10 cellular contexts compared by ENCODE assay signal in the genomic region with DNA sequence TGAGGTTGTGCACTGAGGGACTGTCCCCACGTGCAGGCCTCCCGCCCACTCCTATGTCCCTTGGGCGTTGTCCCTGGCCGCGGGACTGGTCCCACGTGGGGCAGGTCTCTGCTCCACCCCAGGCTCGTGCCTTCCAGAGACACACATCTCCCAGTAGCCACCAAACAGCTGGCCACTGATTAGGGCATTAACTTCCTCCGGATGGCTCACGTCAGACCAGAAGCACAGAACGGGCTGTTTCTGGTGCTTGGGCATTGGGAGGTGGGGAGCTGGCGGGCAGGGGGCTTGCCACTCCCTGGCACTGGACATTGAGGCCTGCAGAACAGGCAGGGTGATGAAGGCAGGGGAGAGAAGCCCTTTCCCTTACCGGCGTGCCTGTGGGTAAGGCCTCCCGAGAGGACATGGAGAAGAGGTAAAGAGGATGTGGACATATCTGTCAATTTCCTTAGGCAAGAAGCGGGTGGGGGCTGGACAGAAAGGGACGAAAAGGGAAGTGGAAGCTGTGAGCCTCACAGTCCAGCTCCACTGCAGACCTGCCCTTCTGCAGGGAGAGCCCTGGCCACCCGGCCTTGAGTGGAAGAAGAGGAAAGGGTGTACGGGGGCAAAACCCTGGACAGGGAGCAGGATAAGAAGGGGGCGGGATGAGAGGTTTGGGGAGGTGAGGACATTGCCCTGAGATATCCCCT.
A peak's percentile ranks its signal among the peaks of the same experiment; 100 is the strongest.
DNase-seq lines count a peak whose midpoint lies in the region; ATAC-seq and TF ChIP-seq lines count a peak whose summit lies in the region.
"Had no signal": no experiment of that assay in that cellular context is flagged by ENCODE, and none has a peak within 500 bp of the region (broad histone marks: within the 10 kb centered on the region; RNA-seq: fewer than 3 reads in every experiment).

No MANE protein-coding gene starts in this region.

- peak overlapping the region; percentile 24 to 86 (median 47); a peak in 18 of 22 replicates for H3K27ac ChIP-seq in BLaER1 treated with 17β-estradiol and CSF1 and Interleukin-3, amounts not matched to agents 10 nM and 100 nM
- H3K27ac ChIP-seq in thyroid gland = no peak overlapping the region
- H3K27ac ChIP-seq: colonic mucosa, parathyroid adenoma had no signal

- peaks cover 22% of the 10 kb centered on the region for H3K36me3 Mint-ChIP-seq in dendritic cell treated with granulocyte-macrophage colony-stimulating factor and Interleukin-4, amounts not matched to agents 40 ng/mL and 50 ng/mL, for 4 days (ENCODE audit: low read depth)
- H3K36me3 Mint-ChIP-seq in natural killer cell = no peaks in the 10 kb centered on the region

- no peaks in the 10 kb centered on the region for H3K9me3 Mint-ChIP-seq in dendritic cell treated with granulocyte-macrophage colony-stimulating factor and Interleukin-4, amounts not matched to agents 40 ng/mL and 50 ng/mL, for 4 days
- no peaks in the 10 kb centered on the region for H3K9me3 Mint-ChIP-seq in natural killer cell

- H3K4me3 Mint-ChIP-seq in dendritic cell treated with granulocyte-macrophage colony-stimulating factor and Interleukin-4, amounts not matched to agents 40 ng/mL and 50 ng/mL, for 4 days = peak overlapping the region; percentile 89
- peak overlapping the region; percentile 84 for H3K4me3 Mint-ChIP-seq in natural killer cell

- H3K36me3 ChIP-seq in BLaER1 treated with 17β-estradiol and CSF1 and Interleukin-3, amounts not matched to agents 10 nM and 100 nM = peaks cover 0 to 25% (median 0%) of the 10 kb centered on the region in 11 experiments; a peak in 7 of 22 replicates
- H3K36me3 ChIP-seq in Loucy (ENCODE audit: insufficient read depth, low read length) = no peaks in the 10 kb centered on the region
- no peaks in the 10 kb centered on the region for H3K36me3 ChIP-seq in thyroid gland
- H3K36me3 ChIP-seq in HAP-1 (replicated peaks) = no peaks in the 10 kb centered on the region
- H3K36me3 ChIP-seq: colonic mucosa had no signal

- peak overlapping the region; percentile 95 for H3K27ac Mint-ChIP-seq in dendritic cell treated with granulocyte-macrophage colony-stimulating factor and Interleukin-4, amounts not matched to agents 40 ng/mL and 50 ng/mL, for 4 days
- peak overlapping the region; percentile 87 to 90 for H3K27ac Mint-ChIP-seq in natural killer cell

- no peak for TF ChIP-seq CTCF in Loucy (conservative IDR thresholded peaks at IDR 0.05; ENCODE audit: low read length)
- no peak for TF ChIP-seq CTCF in natural killer cell (IDR thresholded peaks at IDR 0.05)
- TF ChIP-seq CTCF in thyroid gland (IDR thresholded peaks at IDR 0.05) = no peak

- H3K4me2 ChIP-seq in BLaER1 treated with 17β-estradiol and CSF1 and Interleukin-3, amounts not matched to agents 10 nM and 100 nM = peak overlapping the region; percentile 86 to 99 (median 97)
- peak overlapping the region; percentile 93 for H3K4me2 ChIP-seq in Loucy (ENCODE audit: low read depth, low read length, poor library complexity, severe bottlenecking)

- H3K27me3 ChIP-seq in BLaER1 treated with 17β-estradiol and CSF1 and Interleukin-3, amounts not matched to agents 10 nM and 100 nM = 0 out of 22 replicates have a peak, but pooled peaks cover 0 to 4% (median 0%) of the 10 kb centered on the region in 11 experiments
- H3K27me3 ChIP-seq in Loucy (ENCODE audit: insufficient read depth, low read length, poor library complexity, severe bottlenecking) (no peaks in the 10 kb centered on the region), thyroid gland (no peaks in the 10 kb centered on the region), HAP-1 (ENCODE audit: low read depth) (no peaks in the 10 kb centered on the region)
- H3K27me3 ChIP-seq: colonic mucosa had no signal

- peaks cover 4% of the 10 kb centered on the region; the same call in 1 of the 2 replicates for H3F3A ChIP-seq in Loucy (ENCODE audit: low read depth)

- peaks cover 15% of the 10 kb centered on the region for H3K27me3 Mint-ChIP-seq in dendritic cell treated with granulocyte-macrophage colony-stimulating factor and Interleukin-4, amounts not matched to agents 40 ng/mL and 50 ng/mL, for 4 days
- H3K27me3 Mint-ChIP-seq in natural killer cell (ENCODE audit: low read depth in 2 of 2) = no peaks in the 10 kb centered on the region

- intact Hi-C loops in dendritic cell treated with granulocyte-macrophage colony-stimulating factor and Interleukin-4, amounts not matched to agents 40 ng/mL and 50 ng/mL, for 4 days (cut with micrococcal nuclease) = loop anchor here (5.0 kb wide), 1 partner anchor 385 kb away; the partner anchor contains the start of gene RAD52
- intact Hi-C loops in natural killer cell (cut with micrococcal nuclease) (loop anchor here (5.0 kb wide), 1 partner anchor 385 kb away; the partner anchor contains the start of gene RAD52), thyroid gland (cut with DNase I) (loop anchor here (10.0 kb wide), 1 partner anchor 533 kb away; no protein-coding TSS in a partner anchor)

- H3K4me1 ChIP-seq in BLaER1 treated with 17β-estradiol and CSF1 and Interleukin-3, amounts not matched to agents 10 nM and 100 nM = peaks cover 70 to 87% (median 81%) of the 10 kb centered on the region in 10 experiments
- H3K4me1 ChIP-seq in Loucy (ENCODE audit: insufficient read depth, low read length, poor library complexity, severe bottlenecking) (peaks cover 61% of the 10 kb centered on the region), thyroid gland (no peaks in the 10 kb centered on the region), HAP-1 (no peaks in the 10 kb centered on the region)
- H3K4me1 ChIP-seq: colonic mucosa, parathyroid adenoma had no signal

- H3K4me3 ChIP-seq in BLaER1 treated with 17β-estradiol and CSF1 and Interleukin-3, amounts not matched to agents 10 nM and 100 nM = peak overlapping the region; percentile 20 to 51 (median 40); a peak in 17 of 20 replicates
- H3K4me3 ChIP-seq in Loucy (ENCODE audit: low read length, poor library complexity, severe bottlenecking) (peak overlapping the region; percentile 72), thyroid gland (replicated peaks in 1 of 3) (no peak overlapping the region), HAP-1 (no peak overlapping the region)
- H3K4me3 ChIP-seq: colonic mucosa had no signal

- DNase-seq in natural killer cell (no peak), EL (no peak), thyroid gland (no peak), HAP-1 (ENCODE audit: low spot score in 2 of 2) (no peak), GM19240 (ENCODE audit: insufficient read length, low spot score) (no peak)
- DNase-seq: colonic mucosa had no signal

- 71 to 75% methylated on average over 18 to 19 of the region's 19 CpGs for WGBS in thyroid gland, 2 donors

- no peaks in the 10 kb centered on the region for H3K9me3 ChIP-seq in BLaER1 treated with 17β-estradiol and CSF1 and Interleukin-3, amounts not matched to agents 10 nM and 100 nM (replicated peaks in 1 of 11)
- H3K9me3 ChIP-seq in Loucy (ENCODE audit: insufficient read depth, low read depth, low read length) (no peaks in the 10 kb centered on the region), thyroid gland (no peaks in the 10 kb centered on the region), HAP-1 (no peaks in the 10 kb centered on the region)
- H3K9me3 ChIP-seq: colonic mucosa had no signal

- ATAC-seq in natural killer cell = peak; percentile 1 to 36 (median 2)

- TF ChIP-seq POLR2A in thyroid gland (IDR thresholded peaks at IDR 0.05) = no peak

- in situ Hi-C loops in HAP-1 (cut with MboI; ENCODE audit: low sequenced_read_pairs) = loop anchor here (10.0 to 25.0 kb wide), 2 partner anchors 533 to 1025 kb away; partner anchors contain the start of gene FBXL14

- H3K9ac ChIP-seq in BLaER1 treated with 17β-estradiol and CSF1 and Interleukin-3, amounts not matched to agents 10 nM and 100 nM = peak overlapping the region; percentile 9 to 76 (median 58); a peak in 19 of 22 replicates
- peak overlapping the region; percentile 81 for H3K9ac ChIP-seq in Loucy (ENCODE audit: low read depth, low read length, poor library complexity, severe bottlenecking)
- H3K9ac ChIP-seq: parathyroid adenoma had no signal

- H3K9me2 ChIP-seq in Loucy (replicated peaks; ENCODE audit: low read depth, low read length) = no peaks in the 10 kb centered on the region

- H4K20me1 ChIP-seq in BLaER1 treated with 17β-estradiol and CSF1 and Interleukin-3, amounts not matched to agents 10 nM and 100 nM = peaks cover 0 to 35% (median 11%) of the 10 kb centered on the region in 11 experiments; a peak in 10 of 22 replicates
- H4K20me1 ChIP-seq in Loucy (ENCODE audit: insufficient read depth, low read length, poor library complexity, severe bottlenecking) = no peaks in the 10 kb centered on the region

- peaks cover 19% of the 10 kb centered on the region; the same call in 1 of the 2 replicates for H3K79me2 ChIP-seq in Loucy (ENCODE audit: insufficient read depth, low read length)
- H3K79me2 ChIP-seq: parathyroid adenoma had no signal

- H3K4me1 Mint-ChIP-seq in dendritic cell treated with granulocyte-macrophage colony-stimulating factor and Interleukin-4, amounts not matched to agents 40 ng/mL and 50 ng/mL, for 4 days (ENCODE audit: low read depth) = peaks cover 69% of the 10 kb centered on the region
- H3K4me1 Mint-ChIP-seq in natural killer cell = peaks cover 50 to 87% of the 10 kb centered on the region in 2 donors

- no peak overlapping the region for H2AFZ ChIP-seq in Loucy (ENCODE audit: low read length)
- H2AFZ ChIP-seq: parathyroid adenoma had no signal

Comparison
In these comparisons a context has a peak if more than half of its experiments do, and no peak if none do; other contexts are left out.
1. H3K27ac ChIP-seq: peak in BLaER1 treated with 17β-estradiol and CSF1 and Interleukin-3, amounts not matched to agents 10 nM and 100 nM (11 of 11); none in thyroid gland (0 of 3).
2. H3K4me3 ChIP-seq: peak in BLaER1 treated with 17β-estradiol and CSF1 and Interleukin-3, amounts not matched to agents 10 nM and 100 nM (10 of 10) and Loucy (single experiment); none in thyroid gland (0 of 3) and HAP-1 (single experiment).